In genomic region chr20:41748051-41748450, GRCh38 we compare ENCODE assay signal across 28 cellular contexts.
"Had no signal": no experiment of that assay in that cellular context is flagged by ENCODE, and none has a peak within 500 bp of the region (broad histone marks: within the 10 kb centered on the region; RNA-seq: fewer than 3 reads in every experiment).

No MANE protein-coding gene starts in this region.

- H3K9me3 ChIP-seq: breast epithelium, SK-N-SH had no signal

- H3K9me3 Mint-ChIP-seq: activated naive CD4-positive, alpha-beta T cell treated with anti-CD3 and anti-CD28 coated beads, Interleukin-2, amount 50 U/mL, for 24 hours; activated T-cell treated with anti-CD3 and anti-CD28 coated beads, Interleukin-2, amount 50 U/mL, for 24 hours; activated T-helper 1 cell treated with anti-CD3 and anti-CD28 coated beads, Interleukin-12 subunit alpha, Interleukin-12 subunit beta, Interleukin-2, Interleukin-4 antibody, amounts not matched to agents 30 ng/mL and 10 ng/mL and 1 ng/mL, durations not matched to agents 14 hours and 24 hours and 36 hours had no signal

- H3K9me2 ChIP-seq: SK-N-SH had no signal

- H3K4me1 Mint-ChIP-seq: activated CD4-positive, alpha-beta T cell treated with anti-CD3 and anti-CD28 coated beads for 36 hours; activated CD8-positive, alpha-beta memory T cell treated with anti-CD3 and anti-CD28 coated beads, Interleukin-2, amount 10 ng/mL, durations not matched to agents 7 days and 5 days; activated naive CD4-positive, alpha-beta T cell treated with anti-CD3 and anti-CD28 coated beads, Interleukin-2, amount 50 U/mL, for 24 hours had no signal

- H3K27ac Mint-ChIP-seq: activated CD4-positive, alpha-beta T cell treated with anti-CD3 and anti-CD28 coated beads for 36 hours; activated CD8-positive, alpha-beta memory T cell treated with anti-CD3 and anti-CD28 coated beads, Interleukin-2, amount 10 ng/mL, durations not matched to agents 7 days and 5 days; activated naive CD4-positive, alpha-beta T cell treated with anti-CD3 and anti-CD28 coated beads, Interleukin-2, amount 50 U/mL, for 24 hours; activated T-cell treated with anti-CD3 and anti-CD28 coated beads, Interleukin-2, amount 50 U/mL, for 24 hours; activated T-helper 1 cell treated with anti-CD3 and anti-CD28 coated beads, Interleukin-12 subunit alpha, Interleukin-12 subunit beta, Interleukin-2, Interleukin-4 antibody, amounts not matched to agents 30 ng/mL and 10 ng/mL and 1 ng/mL, durations not matched to agents 14 hours and 24 hours and 36 hours had no signal

- H3K4me2 ChIP-seq: SK-N-SH had no signal

- H3K4me3 Mint-ChIP-seq: activated CD4-positive, alpha-beta T cell treated with anti-CD3 and anti-CD28 coated beads for 36 hours; activated CD8-positive, alpha-beta memory T cell treated with anti-CD3 and anti-CD28 coated beads, Interleukin-2, amount 10 ng/mL, durations not matched to agents 7 days and 5 days; activated naive CD4-positive, alpha-beta T cell treated with anti-CD3 and anti-CD28 coated beads, Interleukin-2, amount 50 U/mL, for 24 hours; activated T-cell treated with anti-CD3 and anti-CD28 coated beads, Interleukin-2, amount 50 U/mL, for 24 hours; activated T-helper 1 cell treated with anti-CD3 and anti-CD28 coated beads, Interleukin-12 subunit alpha, Interleukin-12 subunit beta, Interleukin-2, Interleukin-4 antibody, amounts not matched to agents 30 ng/mL and 10 ng/mL and 1 ng/mL, durations not matched to agents 14 hours and 24 hours and 36 hours had no signal

- H3K4me3 ChIP-seq: breast epithelium, SJCRH30 had no signal

- ATAC-seq: activated CD4-positive, alpha-beta T cell treated with anti-CD3 and anti-CD28 coated beads for 36 hours; activated CD8-positive, alpha-beta memory T cell treated with anti-CD3 and anti-CD28 coated beads, Interleukin-2, amount 10 ng/mL, durations not matched to agents 7 days and 5 days; Panc1 had no signal

- H3K9ac ChIP-seq: SK-N-SH had no signal

- H3K27me3 ChIP-seq: breast epithelium, SJCRH30 had no signal

- DNase-seq: activated CD4-positive, alpha-beta T cell treated with anti-CD3 and anti-CD28 coated beads for 36 hours; activated CD4-positive, alpha-beta T cell treated with anti-CD3 and anti-CD28 coated beads, Interleukin-2, amount 50 U/mL, for 4 hours; activated CD8-positive, alpha-beta memory T cell treated with anti-CD3 and anti-CD28 coated beads, Interleukin-2, amount 10 ng/mL, durations not matched to agents 7 days and 5 days; activated effector memory CD4-positive, alpha-beta T cell treated with Interleukin-2 at 50 U/mL for 16 hours; activated naive CD4-positive, alpha-beta T cell; activated T-cell treated with anti-CD3 and anti-CD28 coated beads, Interleukin-2, amount 50 U/mL, for 24 hours; aorta; caudate nucleus; Kasumi-1; NCI-H1048; NCI-H1417; NCI-H1930; NCI-H2171 treated with DMSO at 0.1 percent for 48 hours; NCI-H345; NCI-H510A; NCI-H526 treated with DMSO at 0.1 percent for 48 hours; NCI-H82; OCI-M1; Right ventricle myocardium superior; RPMI8226; SJCRH30; SK-N-SH; T-helper 1 cell had no signal

- H3K27ac ChIP-seq: breast epithelium, SJCRH30, VCaP had no signal

- H3K36me3 Mint-ChIP-seq: activated CD8-positive, alpha-beta memory T cell treated with anti-CD3 and anti-CD28 coated beads, Interleukin-2, amount 10 ng/mL, durations not matched to agents 7 days and 5 days; activated naive CD4-positive, alpha-beta T cell treated with anti-CD3 and anti-CD28 coated beads, Interleukin-2, amount 50 U/mL, for 24 hours had no signal

- H3K36me3 ChIP-seq: breast epithelium, SJCRH30 had no signal

- H3K4me1 ChIP-seq: breast epithelium, SJCRH30 had no signal
